16 cellular contexts compared by ENCODE assay signal in genomic region chr7:151825711-151826110, GRCh38.
"Had no signal": no experiment of that assay in that cellular context is flagged by ENCODE, and none has a peak within 500 bp of the region (broad histone marks: within the 10 kb centered on the region; RNA-seq: fewer than 3 reads in every experiment).

No MANE protein-coding gene starts in this region.

- H3K4me3 Mint-ChIP-seq: activated B cell treated with CpG ODN at 0.5 μM for 24 hours; activated CD8-positive, alpha-beta memory T cell treated with anti-CD3 and anti-CD28 coated beads, Interleukin-2, amount 10 ng/mL, durations not matched to agents 7 days and 5 days; activated naive CD8-positive, alpha-beta T cell treated with anti-CD3 and anti-CD28 coated beads, Interleukin-2, amount 10 ng/mL, durations not matched to agents 7 days and 5 days; memory B cell; nephron progenitor cell; T-helper 1 cell treated with Interleukin-12 subunit alpha and Interleukin-12 subunit beta and Interleukin-4 antibody, amounts not matched to agents 30 μg/mL and 1 μg/mL, for 36 hours had no signal

- H3K36me3 Mint-ChIP-seq: activated CD8-positive, alpha-beta memory T cell treated with anti-CD3 and anti-CD28 coated beads, Interleukin-2, amount 10 ng/mL, durations not matched to agents 7 days and 5 days; activated naive CD8-positive, alpha-beta T cell treated with anti-CD3 and anti-CD28 coated beads, Interleukin-2, amount 10 ng/mL, durations not matched to agents 7 days and 5 days had no signal

- H3K27ac Mint-ChIP-seq: activated B cell treated with CpG ODN at 0.5 μM for 24 hours; activated CD8-positive, alpha-beta memory T cell treated with anti-CD3 and anti-CD28 coated beads, Interleukin-2, amount 10 ng/mL, durations not matched to agents 7 days and 5 days; activated naive CD8-positive, alpha-beta T cell treated with anti-CD3 and anti-CD28 coated beads, Interleukin-2, amount 10 ng/mL, durations not matched to agents 7 days and 5 days; memory B cell; nephron progenitor cell; T-helper 1 cell treated with Interleukin-12 subunit alpha and Interleukin-12 subunit beta and Interleukin-4 antibody, amounts not matched to agents 30 μg/mL and 1 μg/mL, for 36 hours had no signal

- DNase-seq: activated B cell treated with CpG ODN at 0.5 μM for 24 hours; activated CD4-positive, alpha-beta T cell treated with anti-CD3 and anti-CD28 coated beads, Interleukin-2, amount 50 U/mL, for 1 hour; activated CD8-positive, alpha-beta memory T cell treated with anti-CD3 and anti-CD28 coated beads, Interleukin-2, amount 10 ng/mL, durations not matched to agents 7 days and 5 days; activated naive CD8-positive, alpha-beta T cell treated with anti-CD3 and anti-CD28 coated beads, Interleukin-2, amount 10 ng/mL, durations not matched to agents 7 days and 5 days; activated T-cell treated with anti-CD3 and anti-CD28 coated beads, Interleukin-2, amount 50 U/mL, for 48 hours; foreskin keratinocyte; left colon; nephron progenitor cell; stimulated activated CD4-positive, alpha-beta T cell treated with anti-CD3 and anti-CD28 coated beads, Interleukin-2, amount 100 ng/mL, for 48 hours; stimulated activated CD8-positive, alpha-beta memory T cell treated with anti-CD3 and anti-CD28 coated beads, Interleukin-4, amount 100 ng/mL, for 48 hours; stimulated activated naive CD8-positive, alpha-beta T cell treated with anti-CD3 and anti-CD28 coated beads, Interleukin-15, Interleukin-2, amounts not matched to agents 100 U/mL and 50 U/mL, for 24 hours; testis; upper lobe of right lung had no signal

- H3K27me3 Mint-ChIP-seq: activated B cell treated with CpG ODN at 0.5 μM for 24 hours; activated CD8-positive, alpha-beta memory T cell treated with anti-CD3 and anti-CD28 coated beads, Interleukin-2, amount 10 ng/mL, durations not matched to agents 7 days and 5 days; activated naive CD8-positive, alpha-beta T cell treated with anti-CD3 and anti-CD28 coated beads, Interleukin-2, amount 10 ng/mL, durations not matched to agents 7 days and 5 days; memory B cell had no signal

- ATAC-seq: activated CD8-positive, alpha-beta memory T cell treated with anti-CD3 and anti-CD28 coated beads, Interleukin-2, amount 10 ng/mL, durations not matched to agents 7 days and 5 days; foreskin keratinocyte; heart left ventricle; left colon; stimulated activated naive CD8-positive, alpha-beta T cell treated with anti-CD3 and anti-CD28 coated beads, Interleukin-15, Interleukin-2, amounts not matched to agents 100 U/mL and 50 U/mL, for 24 hours; upper lobe of right lung had no signal

- H3K9me3 Mint-ChIP-seq: activated B cell treated with CpG ODN at 0.5 μM for 24 hours; activated naive CD8-positive, alpha-beta T cell treated with anti-CD3 and anti-CD28 coated beads, Interleukin-2, amount 10 ng/mL, durations not matched to agents 7 days and 5 days; memory B cell; nephron progenitor cell; T-helper 1 cell treated with Interleukin-12 subunit alpha and Interleukin-12 subunit beta and Interleukin-4 antibody, amounts not matched to agents 30 μg/mL and 1 μg/mL, for 36 hours had no signal
